Comparison of ENCODE assay signal across 1 cellular context in the genomic region with DNA sequence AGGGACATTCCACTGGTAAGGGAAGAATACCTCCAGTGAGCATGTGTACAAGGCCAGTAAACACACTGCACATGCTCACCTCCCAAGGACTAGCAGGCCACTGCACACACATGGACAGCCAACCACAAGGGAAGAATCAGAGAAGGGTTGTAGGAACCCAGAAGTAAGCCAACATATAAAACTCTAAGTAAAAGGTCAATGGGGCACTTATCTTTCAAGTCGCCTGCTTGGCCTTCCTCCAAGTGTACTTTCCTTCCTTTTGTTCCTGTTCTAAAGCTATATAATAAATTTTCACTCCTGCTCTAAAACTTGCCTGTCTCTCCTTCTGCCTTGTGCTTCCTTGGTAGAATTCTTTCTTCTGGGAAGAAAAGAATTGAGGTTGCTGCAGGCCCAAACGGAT.
TF ChIP-seq lines count a peak whose summit lies in the region.

No MANE protein-coding gene starts in this region.

TF ChIP-seq in K562, 482 proteins besides CTCF, POLR2A, EP300 and RAD21 (continued from another document):
- TF ChIP-seq, protein P1, sequence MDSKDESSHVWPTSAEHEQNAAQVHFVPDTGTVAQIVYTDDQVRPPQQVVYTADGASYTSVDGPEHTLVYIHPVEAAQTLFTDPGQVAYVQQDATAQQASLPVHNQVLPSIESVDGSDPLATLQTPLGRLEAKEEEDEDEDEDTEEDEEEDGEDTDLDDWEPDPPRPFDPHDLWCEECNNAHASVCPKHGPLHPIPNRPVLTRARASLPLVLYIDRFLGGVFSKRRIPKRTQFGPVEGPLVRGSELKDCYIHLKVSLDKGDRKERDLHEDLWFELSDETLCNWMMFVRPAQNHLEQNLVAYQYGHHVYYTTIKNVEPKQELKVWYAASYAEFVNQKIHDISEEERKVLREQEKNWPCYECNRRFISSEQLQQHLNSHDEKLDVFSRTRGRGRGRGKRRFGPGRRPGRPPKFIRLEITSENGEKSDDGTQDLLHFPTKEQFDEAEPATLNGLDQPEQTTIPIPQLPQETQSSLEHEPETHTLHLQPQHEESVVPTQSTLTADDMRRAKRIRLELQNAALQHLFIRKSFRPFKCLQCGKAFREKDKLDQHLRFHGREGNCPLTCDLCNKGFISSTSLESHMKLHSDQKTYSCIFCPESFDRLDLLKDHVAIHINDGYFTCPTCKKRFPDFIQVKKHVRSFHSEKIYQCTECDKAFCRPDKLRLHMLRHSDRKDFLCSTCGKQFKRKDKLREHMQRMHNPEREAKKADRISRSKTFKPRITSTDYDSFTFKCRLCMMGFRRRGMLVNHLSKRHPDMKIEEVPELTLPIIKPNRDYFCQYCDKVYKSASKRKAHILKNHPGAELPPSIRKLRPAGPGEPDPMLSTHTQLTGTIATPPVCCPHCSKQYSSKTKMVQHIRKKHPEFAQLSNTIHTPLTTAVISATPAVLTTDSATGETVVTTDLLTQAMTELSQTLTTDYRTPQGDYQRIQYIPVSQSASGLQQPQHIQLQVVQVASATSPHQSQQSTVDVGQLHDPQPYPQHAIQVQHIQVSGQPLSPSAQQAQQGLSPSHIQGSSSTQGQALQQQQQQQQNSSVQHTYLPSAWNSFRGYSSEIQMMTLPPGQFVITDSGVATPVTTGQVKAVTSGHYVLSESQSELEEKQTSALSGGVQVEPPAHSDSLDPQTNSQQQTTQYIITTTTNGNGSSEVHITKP (IDR thresholded peaks at IDR 0.05; ENCODE audit: partially characterized antibody): no peak
